ENCODE assay signal across 1 cellular context in the genomic region with DNA sequence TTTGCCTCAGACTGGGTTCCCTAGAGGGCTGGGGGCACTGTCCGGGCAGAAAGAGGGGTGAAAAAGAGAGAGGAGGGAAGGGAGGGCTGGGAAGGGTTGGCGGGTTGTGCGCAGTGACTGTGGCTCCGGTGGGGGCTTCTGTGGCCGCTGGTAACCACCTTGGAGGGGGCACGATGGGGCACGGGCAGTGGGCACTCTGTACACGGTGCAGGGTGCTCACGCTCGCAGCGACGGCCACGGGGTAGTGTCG.
A peak's percentile ranks its signal among the peaks of the same experiment; 100 is the strongest.
TF ChIP-seq lines count a peak whose summit lies in the region.

No MANE protein-coding gene starts in this region.

TF ChIP-seq in endothelial cell of umbilical vein, 7 proteins besides CTCF, POLR2A, EP300 and RAD21:
- TF ChIP-seq, protein P1, sequence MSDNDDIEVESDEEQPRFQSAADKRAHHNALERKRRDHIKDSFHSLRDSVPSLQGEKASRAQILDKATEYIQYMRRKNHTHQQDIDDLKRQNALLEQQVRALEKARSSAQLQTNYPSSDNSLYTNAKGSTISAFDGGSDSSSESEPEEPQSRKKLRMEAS (IDR thresholded peaks at IDR 0.05; ENCODE audit: insufficient read depth, insufficient read length) = no peak
- TF ChIP-seq EZH2 (IDR thresholded peaks at IDR 0.05; ENCODE audit: borderline replicate concordance, low read depth, low read length, severe bottlenecking) (peak; percentile 57), POLR2AphosphoS5 (IDR thresholded peaks at IDR 0.05; ENCODE audit: insufficient read depth, low read depth, low read length) (no peak), FOS (IDR thresholded peaks at IDR 0.05; ENCODE audit: borderline replicate concordance, insufficient read depth, low read length) (no peak), MYC (IDR thresholded peaks at IDR 0.05; ENCODE audit: low read depth, low read length) (no peak), JUN (IDR thresholded peaks at IDR 0.05; ENCODE audit: borderline replicate concordance, insufficient read depth, insufficient read length, low read depth) (no peak)
